In the genomic region with DNA sequence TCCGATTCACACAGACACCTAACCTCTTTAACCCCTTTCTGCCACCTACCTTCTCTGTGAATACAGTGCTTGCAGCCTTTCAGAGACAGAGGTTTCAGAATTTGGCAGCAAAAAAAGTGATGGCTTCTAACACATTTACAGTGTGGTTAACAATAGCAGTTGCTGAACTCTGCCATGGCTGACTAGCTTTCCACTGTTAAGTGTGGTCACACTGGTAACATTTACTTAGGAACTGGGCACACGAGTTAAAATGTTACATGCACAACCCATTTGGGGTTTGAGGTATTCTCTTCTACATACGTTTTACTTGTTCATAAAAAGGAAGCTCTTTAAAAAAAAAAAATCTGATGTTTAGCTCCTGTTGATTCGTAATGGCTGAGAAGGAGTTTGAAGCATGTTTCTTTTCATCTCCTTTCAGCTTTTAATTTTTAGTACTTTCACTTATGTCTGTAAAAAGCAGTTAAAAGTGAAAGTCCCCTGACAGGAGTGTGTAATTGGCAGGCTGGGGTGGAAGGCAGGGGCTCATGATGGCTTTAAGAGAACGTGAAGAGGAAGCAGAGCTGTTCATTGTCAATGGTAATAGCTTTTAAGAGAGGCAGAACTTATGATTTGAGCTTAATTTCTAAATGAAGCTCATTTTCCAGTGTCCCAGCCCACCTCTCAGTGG, we compare ENCODE assay signal across 1 cellular context.
TF ChIP-seq lines count a peak whose summit lies in the region.

No MANE protein-coding gene starts in this region.

TF ChIP-seq in GM12878, 131 proteins besides CTCF, POLR2A, EP300 and RAD21 (continued from another document and continues in another):
- TF ChIP-seq NR2F1 (conservative IDR thresholded peaks at IDR 0.05) (peak; percentile 93), IKZF1 (conservative IDR thresholded peaks at IDR 0.05) (peak; percentile 70), NFYA (IDR thresholded peaks at IDR 0.05; ENCODE audit: borderline replicate concordance, low read depth, low read length) (no peak), CHD4 (IDR thresholded peaks at IDR 0.05) (no peak), NBN (IDR thresholded peaks at IDR 0.05) (peak; percentile 53; the same call in 1 of the 2 replicates), MYB (IDR thresholded peaks at IDR 0.05; ENCODE audit: borderline replicate concordance, low read depth, low read length) (0 out of 2 replicates have a peak, but pooled peaks have one; percentile 13), BHLHE40 (IDR thresholded peaks at IDR 0.05; ENCODE audit: borderline replicate concordance in 1 of 2, low read depth in 2 of 2, low read length in 1 of 2) (peak; percentile 89 to 93), POU2F2 (IDR thresholded peaks at IDR 0.05; ENCODE audit: borderline replicate concordance, low read depth, low read length) (peak; percentile 48; the same call in 1 of the 3 replicates), MTA2 (IDR thresholded peaks at IDR 0.05; ENCODE audit: low read depth) (peak; percentile 87), CBX5 (IDR thresholded peaks at IDR 0.05; ENCODE audit: low read depth) (no peak), NFXL1 (IDR thresholded peaks at IDR 0.05; ENCODE audit: borderline replicate concordance) (no peak), ESRRA (IDR thresholded peaks at IDR 0.05; ENCODE audit: low read length) (no peak), CBFB (IDR thresholded peaks at IDR 0.05; ENCODE audit: low read depth) (peak; percentile 47; the same call in 1 of the 2 replicates), WRNIP1 (IDR thresholded peaks at IDR 0.05; ENCODE audit: borderline replicate concordance, low read depth, low read length) (no peak), ZNF274 (IDR thresholded peaks at IDR 0.05; ENCODE audit: insufficient read depth, insufficient read length) (no peak), BRCA1 (IDR thresholded peaks at IDR 0.05; ENCODE audit: low read depth, low read length) (no peak), YY1 (IDR thresholded peaks at IDR 0.05; ENCODE audit: low read depth, low read length) (peak; percentile 36; the same call in 1 of the 2 replicates), FOXK2 (IDR thresholded peaks at IDR 0.05) (no peak), MEF2B (IDR thresholded peaks at IDR 0.05; ENCODE audit: partially characterized antibody, poor library complexity, severe bottlenecking) (peak; percentile 79), RFX5 (IDR thresholded peaks at IDR 0.05; ENCODE audit: low read depth, low read length) (no peak), SRF (IDR thresholded peaks at IDR 0.05; ENCODE audit: low read depth in 2 of 2, low read length in 2 of 2) (no peak), RUNX3 (IDR thresholded peaks at IDR 0.05; ENCODE audit: low read length) (peak; percentile 91), NR2C1 (IDR thresholded peaks at IDR 0.05) (peak; percentile 18; the same call in 1 of the 2 replicates), HDGF (IDR thresholded peaks at IDR 0.05) (no peak), RCOR1 (conservative IDR thresholded peaks at IDR 0.05; ENCODE audit: low read depth, low read length) (0 out of 2 replicates have a peak, but pooled peaks have one; percentile 57), ATF7 (IDR thresholded peaks at IDR 0.05; ENCODE audit: low read depth) (peak; percentile 74)
- TF ChIP-seq, protein P1, sequence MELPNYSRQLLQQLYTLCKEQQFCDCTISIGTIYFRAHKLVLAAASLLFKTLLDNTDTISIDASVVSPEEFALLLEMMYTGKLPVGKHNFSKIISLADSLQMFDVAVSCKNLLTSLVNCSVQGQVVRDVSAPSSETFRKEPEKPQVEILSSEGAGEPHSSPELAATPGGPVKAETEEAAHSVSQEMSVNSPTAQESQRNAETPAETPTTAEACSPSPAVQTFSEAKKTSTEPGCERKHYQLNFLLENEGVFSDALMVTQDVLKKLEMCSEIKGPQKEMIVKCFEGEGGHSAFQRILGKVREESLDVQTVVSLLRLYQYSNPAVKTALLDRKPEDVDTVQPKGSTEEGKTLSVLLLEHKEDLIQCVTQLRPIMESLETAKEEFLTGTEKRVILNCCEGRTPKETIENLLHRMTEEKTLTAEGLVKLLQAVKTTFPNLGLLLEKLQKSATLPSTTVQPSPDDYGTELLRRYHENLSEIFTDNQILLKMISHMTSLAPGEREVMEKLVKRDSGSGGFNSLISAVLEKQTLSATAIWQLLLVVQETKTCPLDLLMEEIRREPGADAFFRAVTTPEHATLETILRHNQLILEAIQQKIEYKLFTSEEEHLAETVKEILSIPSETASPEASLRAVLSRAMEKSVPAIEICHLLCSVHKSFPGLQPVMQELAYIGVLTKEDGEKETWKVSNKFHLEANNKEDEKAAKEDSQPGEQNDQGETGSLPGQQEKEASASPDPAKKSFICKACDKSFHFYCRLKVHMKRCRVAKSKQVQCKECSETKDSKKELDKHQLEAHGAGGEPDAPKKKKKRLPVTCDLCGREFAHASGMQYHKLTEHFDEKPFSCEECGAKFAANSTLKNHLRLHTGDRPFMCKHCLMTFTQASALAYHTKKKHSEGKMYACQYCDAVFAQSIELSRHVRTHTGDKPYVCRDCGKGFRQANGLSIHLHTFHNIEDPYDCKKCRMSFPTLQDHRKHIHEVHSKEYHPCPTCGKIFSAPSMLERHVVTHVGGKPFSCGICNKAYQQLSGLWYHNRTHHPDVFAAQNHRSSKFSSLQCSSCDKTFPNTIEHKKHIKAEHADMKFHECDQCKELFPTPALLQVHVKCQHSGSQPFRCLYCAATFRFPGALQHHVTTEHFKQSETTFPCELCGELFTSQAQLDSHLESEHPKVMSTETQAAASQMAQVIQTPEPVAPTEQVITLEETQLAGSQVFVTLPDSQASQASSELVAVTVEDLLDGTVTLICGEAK (IDR thresholded peaks at IDR 0.05; ENCODE audit: borderline replicate concordance): 0 out of 2 replicates have a peak, but pooled peaks have one; percentile 24
- TF ChIP-seq, protein P2, sequence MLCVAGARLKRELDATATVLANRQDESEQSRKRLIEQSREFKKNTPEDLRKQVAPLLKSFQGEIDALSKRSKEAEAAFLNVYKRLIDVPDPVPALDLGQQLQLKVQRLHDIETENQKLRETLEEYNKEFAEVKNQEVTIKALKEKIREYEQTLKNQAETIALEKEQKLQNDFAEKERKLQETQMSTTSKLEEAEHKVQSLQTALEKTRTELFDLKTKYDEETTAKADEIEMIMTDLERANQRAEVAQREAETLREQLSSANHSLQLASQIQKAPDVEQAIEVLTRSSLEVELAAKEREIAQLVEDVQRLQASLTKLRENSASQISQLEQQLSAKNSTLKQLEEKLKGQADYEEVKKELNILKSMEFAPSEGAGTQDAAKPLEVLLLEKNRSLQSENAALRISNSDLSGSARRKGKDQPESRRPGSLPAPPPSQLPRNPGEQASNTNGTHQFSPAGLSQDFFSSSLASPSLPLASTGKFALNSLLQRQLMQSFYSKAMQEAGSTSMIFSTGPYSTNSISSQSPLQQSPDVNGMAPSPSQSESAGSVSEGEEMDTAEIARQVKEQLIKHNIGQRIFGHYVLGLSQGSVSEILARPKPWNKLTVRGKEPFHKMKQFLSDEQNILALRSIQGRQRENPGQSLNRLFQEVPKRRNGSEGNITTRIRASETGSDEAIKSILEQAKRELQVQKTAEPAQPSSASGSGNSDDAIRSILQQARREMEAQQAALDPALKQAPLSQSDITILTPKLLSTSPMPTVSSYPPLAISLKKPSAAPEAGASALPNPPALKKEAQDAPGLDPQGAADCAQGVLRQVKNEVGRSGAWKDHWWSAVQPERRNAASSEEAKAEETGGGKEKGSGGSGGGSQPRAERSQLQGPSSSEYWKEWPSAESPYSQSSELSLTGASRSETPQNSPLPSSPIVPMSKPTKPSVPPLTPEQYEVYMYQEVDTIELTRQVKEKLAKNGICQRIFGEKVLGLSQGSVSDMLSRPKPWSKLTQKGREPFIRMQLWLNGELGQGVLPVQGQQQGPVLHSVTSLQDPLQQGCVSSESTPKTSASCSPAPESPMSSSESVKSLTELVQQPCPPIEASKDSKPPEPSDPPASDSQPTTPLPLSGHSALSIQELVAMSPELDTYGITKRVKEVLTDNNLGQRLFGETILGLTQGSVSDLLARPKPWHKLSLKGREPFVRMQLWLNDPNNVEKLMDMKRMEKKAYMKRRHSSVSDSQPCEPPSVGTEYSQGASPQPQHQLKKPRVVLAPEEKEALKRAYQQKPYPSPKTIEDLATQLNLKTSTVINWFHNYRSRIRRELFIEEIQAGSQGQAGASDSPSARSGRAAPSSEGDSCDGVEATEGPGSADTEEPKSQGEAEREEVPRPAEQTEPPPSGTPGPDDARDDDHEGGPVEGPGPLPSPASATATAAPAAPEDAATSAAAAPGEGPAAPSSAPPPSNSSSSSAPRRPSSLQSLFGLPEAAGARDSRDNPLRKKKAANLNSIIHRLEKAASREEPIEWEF (IDR thresholded peaks at IDR 0.05; ENCODE audit: insufficient replicate concordance, low read depth, low read length): no peak
- TF ChIP-seq, protein P3, sequence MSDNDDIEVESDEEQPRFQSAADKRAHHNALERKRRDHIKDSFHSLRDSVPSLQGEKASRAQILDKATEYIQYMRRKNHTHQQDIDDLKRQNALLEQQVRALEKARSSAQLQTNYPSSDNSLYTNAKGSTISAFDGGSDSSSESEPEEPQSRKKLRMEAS (IDR thresholded peaks at IDR 0.05; ENCODE audit: low read depth, low read length): no peak
- TF ChIP-seq, protein P4, sequence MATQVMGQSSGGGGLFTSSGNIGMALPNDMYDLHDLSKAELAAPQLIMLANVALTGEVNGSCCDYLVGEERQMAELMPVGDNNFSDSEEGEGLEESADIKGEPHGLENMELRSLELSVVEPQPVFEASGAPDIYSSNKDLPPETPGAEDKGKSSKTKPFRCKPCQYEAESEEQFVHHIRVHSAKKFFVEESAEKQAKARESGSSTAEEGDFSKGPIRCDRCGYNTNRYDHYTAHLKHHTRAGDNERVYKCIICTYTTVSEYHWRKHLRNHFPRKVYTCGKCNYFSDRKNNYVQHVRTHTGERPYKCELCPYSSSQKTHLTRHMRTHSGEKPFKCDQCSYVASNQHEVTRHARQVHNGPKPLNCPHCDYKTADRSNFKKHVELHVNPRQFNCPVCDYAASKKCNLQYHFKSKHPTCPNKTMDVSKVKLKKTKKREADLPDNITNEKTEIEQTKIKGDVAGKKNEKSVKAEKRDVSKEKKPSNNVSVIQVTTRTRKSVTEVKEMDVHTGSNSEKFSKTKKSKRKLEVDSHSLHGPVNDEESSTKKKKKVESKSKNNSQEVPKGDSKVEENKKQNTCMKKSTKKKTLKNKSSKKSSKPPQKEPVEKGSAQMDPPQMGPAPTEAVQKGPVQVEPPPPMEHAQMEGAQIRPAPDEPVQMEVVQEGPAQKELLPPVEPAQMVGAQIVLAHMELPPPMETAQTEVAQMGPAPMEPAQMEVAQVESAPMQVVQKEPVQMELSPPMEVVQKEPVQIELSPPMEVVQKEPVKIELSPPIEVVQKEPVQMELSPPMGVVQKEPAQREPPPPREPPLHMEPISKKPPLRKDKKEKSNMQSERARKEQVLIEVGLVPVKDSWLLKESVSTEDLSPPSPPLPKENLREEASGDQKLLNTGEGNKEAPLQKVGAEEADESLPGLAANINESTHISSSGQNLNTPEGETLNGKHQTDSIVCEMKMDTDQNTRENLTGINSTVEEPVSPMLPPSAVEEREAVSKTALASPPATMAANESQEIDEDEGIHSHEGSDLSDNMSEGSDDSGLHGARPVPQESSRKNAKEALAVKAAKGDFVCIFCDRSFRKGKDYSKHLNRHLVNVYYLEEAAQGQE (IDR thresholded peaks at IDR 0.05; ENCODE audit: low read depth, low read length): no peak
- TF ChIP-seq, protein P5, sequence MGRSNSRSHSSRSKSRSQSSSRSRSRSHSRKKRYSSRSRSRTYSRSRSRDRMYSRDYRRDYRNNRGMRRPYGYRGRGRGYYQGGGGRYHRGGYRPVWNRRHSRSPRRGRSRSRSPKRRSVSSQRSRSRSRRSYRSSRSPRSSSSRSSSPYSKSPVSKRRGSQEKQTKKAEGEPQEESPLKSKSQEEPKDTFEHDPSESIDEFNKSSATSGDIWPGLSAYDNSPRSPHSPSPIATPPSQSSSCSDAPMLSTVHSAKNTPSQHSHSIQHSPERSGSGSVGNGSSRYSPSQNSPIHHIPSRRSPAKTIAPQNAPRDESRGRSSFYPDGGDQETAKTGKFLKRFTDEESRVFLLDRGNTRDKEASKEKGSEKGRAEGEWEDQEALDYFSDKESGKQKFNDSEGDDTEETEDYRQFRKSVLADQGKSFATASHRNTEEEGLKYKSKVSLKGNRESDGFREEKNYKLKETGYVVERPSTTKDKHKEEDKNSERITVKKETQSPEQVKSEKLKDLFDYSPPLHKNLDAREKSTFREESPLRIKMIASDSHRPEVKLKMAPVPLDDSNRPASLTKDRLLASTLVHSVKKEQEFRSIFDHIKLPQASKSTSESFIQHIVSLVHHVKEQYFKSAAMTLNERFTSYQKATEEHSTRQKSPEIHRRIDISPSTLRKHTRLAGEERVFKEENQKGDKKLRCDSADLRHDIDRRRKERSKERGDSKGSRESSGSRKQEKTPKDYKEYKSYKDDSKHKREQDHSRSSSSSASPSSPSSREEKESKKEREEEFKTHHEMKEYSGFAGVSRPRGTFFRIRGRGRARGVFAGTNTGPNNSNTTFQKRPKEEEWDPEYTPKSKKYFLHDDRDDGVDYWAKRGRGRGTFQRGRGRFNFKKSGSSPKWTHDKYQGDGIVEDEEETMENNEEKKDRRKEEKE (IDR thresholded peaks at IDR 0.05): no peak
- TF ChIP-seq, protein P6, sequence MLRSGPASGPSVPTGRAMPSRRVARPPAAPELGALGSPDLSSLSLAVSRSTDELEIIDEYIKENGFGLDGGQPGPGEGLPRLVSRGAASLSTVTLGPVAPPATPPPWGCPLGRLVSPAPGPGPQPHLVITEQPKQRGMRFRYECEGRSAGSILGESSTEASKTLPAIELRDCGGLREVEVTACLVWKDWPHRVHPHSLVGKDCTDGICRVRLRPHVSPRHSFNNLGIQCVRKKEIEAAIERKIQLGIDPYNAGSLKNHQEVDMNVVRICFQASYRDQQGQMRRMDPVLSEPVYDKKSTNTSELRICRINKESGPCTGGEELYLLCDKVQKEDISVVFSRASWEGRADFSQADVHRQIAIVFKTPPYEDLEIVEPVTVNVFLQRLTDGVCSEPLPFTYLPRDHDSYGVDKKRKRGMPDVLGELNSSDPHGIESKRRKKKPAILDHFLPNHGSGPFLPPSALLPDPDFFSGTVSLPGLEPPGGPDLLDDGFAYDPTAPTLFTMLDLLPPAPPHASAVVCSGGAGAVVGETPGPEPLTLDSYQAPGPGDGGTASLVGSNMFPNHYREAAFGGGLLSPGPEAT (IDR thresholded peaks at IDR 0.05; ENCODE audit: low read depth): peak; percentile 81
- TF ChIP-seq, protein P7, sequence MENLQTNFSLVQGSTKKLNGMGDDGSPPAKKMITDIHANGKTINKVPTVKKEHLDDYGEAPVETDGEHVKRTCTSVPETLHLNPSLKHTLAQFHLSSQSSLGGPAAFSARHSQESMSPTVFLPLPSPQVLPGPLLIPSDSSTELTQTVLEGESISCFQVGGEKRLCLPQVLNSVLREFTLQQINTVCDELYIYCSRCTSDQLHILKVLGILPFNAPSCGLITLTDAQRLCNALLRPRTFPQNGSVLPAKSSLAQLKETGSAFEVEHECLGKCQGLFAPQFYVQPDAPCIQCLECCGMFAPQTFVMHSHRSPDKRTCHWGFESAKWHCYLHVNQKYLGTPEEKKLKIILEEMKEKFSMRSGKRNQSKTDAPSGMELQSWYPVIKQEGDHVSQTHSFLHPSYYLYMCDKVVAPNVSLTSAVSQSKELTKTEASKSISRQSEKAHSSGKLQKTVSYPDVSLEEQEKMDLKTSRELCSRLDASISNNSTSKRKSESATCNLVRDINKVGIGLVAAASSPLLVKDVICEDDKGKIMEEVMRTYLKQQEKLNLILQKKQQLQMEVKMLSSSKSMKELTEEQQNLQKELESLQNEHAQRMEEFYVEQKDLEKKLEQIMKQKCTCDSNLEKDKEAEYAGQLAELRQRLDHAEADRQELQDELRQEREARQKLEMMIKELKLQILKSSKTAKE (IDR thresholded peaks at IDR 0.05; ENCODE audit: low read depth, poor library complexity, severe bottlenecking): peak; percentile 77
